Comparison of ENCODE assay signal across 8 cellular contexts in genomic region chrX:53287493-53288138, GRCh38. TPM values are rescaled to one million over a fixed set of nuclear protein-coding genes. Genes with fewer than 3 reads are reported as not detected.
DNase-seq lines count a peak whose midpoint lies in the region; ATAC-seq, FAIRE-seq and TF ChIP-seq lines count a peak whose summit lies in the region.

No MANE protein-coding gene starts in this region.

- H3K4me3 ChIP-seq in fibroblast of pulmonary artery (replicated peaks; ENCODE audit: low read depth, low read length) (no peak overlapping the region), H7 (ENCODE audit: insufficient read depth, low read depth, low read length) (no peak overlapping the region)

- DNase-seq in GM19239 (ENCODE audit: insufficient read length, low spot score), result no peak
- DNase-seq in NCI-H446 treated with DMSO at 0.1 percent for 48 hours (lab: John Stamatoyannopoulos, UW), result peak; percentile 75
- peak; percentile 28 to 30 for DNase-seq in activated T-cell treated with anti-CD3 and anti-CD28 coated beads, Interleukin-2, amount 50 U/mL, for 72 hours
- DNase-seq in fibroblast of pulmonary artery (ENCODE audit: low read depth), result peak; percentile 50
- peak in 36 of 56 donors; percentile 3 to 73 (median 24) for DNase-seq in nucleus accumbens (lab: John Stamatoyannopoulos, UW)
- DNase-seq in H7, result no peak
- DNase-seq in GM12892 (ENCODE audit: insufficient read length), result no peak
- DNase-seq in foreskin melanocyte, result no peak

- TF ChIP-seq CTCF in fibroblast of pulmonary artery (IDR thresholded peaks at IDR 0.05; ENCODE audit: low read length, missing control alignments), result no peak

- no peaks in the 10 kb centered on the region for H3K9me3 Mint-ChIP-seq in activated T-cell treated with anti-CD3 and anti-CD28 coated beads, Interleukin-2, amount 50 U/mL, for 72 hours

- peak overlapping the region; percentile 75 to 84 for H3K4me3 Mint-ChIP-seq in activated T-cell treated with anti-CD3 and anti-CD28 coated beads, Interleukin-2, amount 50 U/mL, for 72 hours

- peaks cover 15% of the 10 kb centered on the region for H3K27me3 Mint-ChIP-seq in activated T-cell treated with anti-CD3 and anti-CD28 coated beads, Interleukin-2, amount 50 U/mL, for 72 hours (ENCODE audit: low read depth)

- H3K27ac Mint-ChIP-seq in activated T-cell treated with anti-CD3 and anti-CD28 coated beads, Interleukin-2, amount 50 U/mL, for 72 hours, result peak overlapping the region; percentile 93

- no peaks in the 10 kb centered on the region for H3K36me3 Mint-ChIP-seq in activated T-cell treated with anti-CD3 and anti-CD28 coated beads, Interleukin-2, amount 50 U/mL, for 72 hours (ENCODE audit: insufficient read depth in 2 of 2)

- no peaks in the 10 kb centered on the region for H3K27me3 ChIP-seq in H7 (ENCODE audit: control insufficient read depth, insufficient read depth, low read length)

- no peak for TF ChIP-seq POLR2A in GM12892 (IDR thresholded peaks at IDR 0.05; ENCODE audit: low read depth, low read length)

- peak; percentile 66 to 78 for ATAC-seq in activated T-cell treated with anti-CD3 and anti-CD28 coated beads, Interleukin-2, amount 50 U/mL, for 72 hours (replicated peaks in 1 of 2)

- no peaks in the 10 kb centered on the region for H3K36me3 ChIP-seq in H7 (replicated peaks; ENCODE audit: control insufficient read depth, insufficient read depth, low read length)

- peaks cover 17% of the 10 kb centered on the region for H3K4me1 Mint-ChIP-seq in activated T-cell treated with anti-CD3 and anti-CD28 coated beads, Interleukin-2, amount 50 U/mL, for 72 hours (ENCODE audit: low read depth)

- FAIRE-seq in GM19239 (lab: Jason Lieb, UNC) (peak; percentile 74), GM12892 (lab: Jason Lieb, UNC) (no peak)

RNA-seq across cellular contexts. Expression of gene IQSEC2, which starts 6.2 kb away (rescaled TPM):
- 1 to 10 TPM in 1 of 2 donors, under 1 TPM in 1; 0.56 to 1.3 TPM for total RNA-seq in activated T-cell treated with anti-CD3 and anti-CD28 coated beads, Interleukin-2, amount 50 U/mL, for 72 hours
- 13.4 and 16.9 TPM in 2 replicates for total RNA-seq in H7 (2014; rRNA removed; shearing (Covaris generic))
- 1.1 TPM for polyA plus RNA-seq in GM12892 (2012; ENCODE audit: missing spikeins)

Comparison
In these comparisons a context has a peak if more than half of its experiments do, and no peak if none do; other contexts are left out.
1. DNase-seq: peak in NCI-H446 treated with DMSO at 0.1 percent for 48 hours (single experiment), activated T-cell treated with anti-CD3 and anti-CD28 coated beads, Interleukin-2, amount 50 U/mL, for 72 hours (2 of 2), fibroblast of pulmonary artery (single experiment) and nucleus accumbens (36 of 56); none in GM19239 (single experiment), H7 (single experiment), GM12892 (single experiment) and foreskin melanocyte (single experiment).